15 cellular contexts compared by ENCODE assay signal in genomic region chr11:12526789-12527188, GRCh38.
DNase-seq lines count a peak whose midpoint lies in the region; ATAC-seq, FAIRE-seq and TF ChIP-seq lines count a peak whose summit lies in the region.
"Had no signal": no experiment of that assay in that cellular context is flagged by ENCODE, and none has a peak within 500 bp of the region (broad histone marks: within the 10 kb centered on the region; RNA-seq: fewer than 3 reads in every experiment).

No MANE protein-coding gene starts in this region.

- H3K4me1 ChIP-seq in A549, result peaks cover 7% of the 10 kb centered on the region; the same call in 1 of the 3 replicates
- no peaks in the 10 kb centered on the region for H3K4me1 ChIP-seq in left lung

- H3K9me3 ChIP-seq in A549 (no peaks in the 10 kb centered on the region), left lung (no peaks in the 10 kb centered on the region)
- H3K9me3 ChIP-seq: lower lobe of right lung had no signal

- no peak for TF ChIP-seq POLR2A in A549 (IDR thresholded peaks at IDR 0.05; ENCODE audit: low read length)
- no peak for TF ChIP-seq POLR2A in H54 (IDR thresholded peaks at IDR 0.05; ENCODE audit: low read depth, low read length)

- 86% methylated on average over 1 of the region's 1 CpG for WGBS in A549 (ENCODE audit: missing lambda C conversion rate)

- intact Hi-C loops in left lung (cut with DNase I), result no loop called here

- POLR2A ChIA-PET in A549 (lab: Yijun Ruan, JAX), result interaction anchor here (0.9 kb wide), 1 partner anchor 150 kb away, joined by 3 read pairs; the partner anchor contains the start of gene PARVA

- H3K27me3 ChIP-seq in bronchial epithelial cell (ENCODE audit: control insufficient read depth, insufficient read depth, low read length) (no peaks in the 10 kb centered on the region), left lung (no peaks in the 10 kb centered on the region)

- TF ChIP-seq EP300 in A549 (IDR thresholded peaks at IDR 0.05), result no peak

- no peak for TF ChIP-seq RAD21 in A549 (conservative IDR thresholded peaks at IDR 0.05 in 1 of 2, IDR thresholded peaks at IDR 0.05 in 1 of 2)

- ATAC-seq in A549, result peak; percentile 49 to 62; a peak in 4 of 6 replicates
- peak; percentile 45 for ATAC-seq in left lung
- ATAC-seq in HG02623 (IDR thresholded peaks at IDR 0.05; ENCODE audit: unreplicated experiment), result no peak
- ATAC-seq: activated naive CD8-positive, alpha-beta T cell treated with anti-CD3 and anti-CD28 coated beads, Interleukin-2, amount 50 U/mL, for 24 hours; HepG2; lower lobe of right lung had no signal

- H3K4me3 ChIP-seq in A549 (no peak overlapping the region), bronchial epithelial cell (ENCODE audit: low read depth, low read length) (no peak overlapping the region), left lung (no peak overlapping the region)
- H3K4me3 ChIP-seq: lower lobe of right lung had no signal

- FAIRE-seq in A549 (lab: Jason Lieb, UNC), result no peak
- peak; percentile 81 for FAIRE-seq in H54 (lab: Jason Lieb, UNC)
- FAIRE-seq in bronchial epithelial cell (lab: Jason Lieb, UNC), result no peak
- FAIRE-seq: HepG2 had no signal

- no peak overlapping the region for H3K4me2 ChIP-seq in A549

- TF ChIP-seq CTCF in A549 (IDR thresholded peaks at IDR 0.05) (no peak), bronchial epithelial cell (IDR thresholded peaks at IDR 0.05; ENCODE audit: insufficient read depth, low read length, severe bottlenecking) (no peak), left lung (IDR thresholded peaks at IDR 0.05) (no peak)

- CTCF ChIA-PET in A549 (lab: Yijun Ruan, JAX), result interaction anchor here (1.1 to 1.4 kb wide), 3 partner anchors 8 to 418 kb away, joined by 3 to 5 read pairs (median 4); no protein-coding TSS in a partner anchor

- peaks cover 1% of the 10 kb centered on the region for H3K36me3 ChIP-seq in bronchial epithelial cell (ENCODE audit: control insufficient read depth, insufficient read depth, low read length)
- H3K36me3 ChIP-seq in left lung, result no peaks in the 10 kb centered on the region

- H3K27ac ChIP-seq in A549, result no peak overlapping the region
- H3K27ac ChIP-seq in left lung, result no peak overlapping the region
- H3K27ac ChIP-seq: lower lobe of right lung had no signal

- no peak for DNase-seq in A549 (ENCODE audit: low read depth in 1 of 2, low spot score in 1 of 2)
- peak; percentile 47 for DNase-seq in H54 (ENCODE audit: insufficient read length, low spot score)
- DNase-seq in bronchial epithelial cell (ENCODE audit: low read depth), result peak; percentile 37
- DNase-seq in left lung, result no peak
- DNase-seq in LoVo (ENCODE audit: low spot score), result no peak
- DNase-seq in H4 (ENCODE audit: low spot score), result no peak
- no peak for DNase-seq in stimulated activated CD4-positive, alpha-beta T cell treated with anti-CD3 and anti-CD28 coated beads, Interleukin-2, amount 100 ng/mL, for 24 hours
- DNase-seq: activated naive CD8-positive, alpha-beta T cell treated with anti-CD3 and anti-CD28 coated beads, Interleukin-2, amount 50 U/mL, for 24 hours; effector CD4-positive, alpha-beta T cell; lower lobe of right lung; NCI-H1417 treated with DMSO at 0.1 percent for 48 hours; NCI-H526; nucleus accumbens had no signal

TF ChIP-seq in A549, 52 proteins besides CTCF, POLR2A, EP300 and RAD21:
- no peak for TF ChIP-seq POLR2AphosphoS2 (conservative IDR thresholded peaks at IDR 0.05; ENCODE audit: low read length)
- no peak for TF ChIP-seq JUNB (IDR thresholded peaks at IDR 0.05)
- no peak for TF ChIP-seq PBX3 (IDR thresholded peaks at IDR 0.05)
- TF ChIP-seq FOSL2 (IDR thresholded peaks at IDR 0.05), result no peak
- TF ChIP-seq FOSL2 (CRISPR knock-in tag; IDR thresholded peaks at IDR 0.05), result no peak
- TF ChIP-seq HOXA7 (CRISPR knock-in tag; IDR thresholded peaks at IDR 0.05), result no peak
- no peak for TF ChIP-seq NPAS2 (CRISPR knock-in tag; IDR thresholded peaks at IDR 0.05; ENCODE audit: borderline replicate concordance)
- no peak for TF ChIP-seq CBX2 (IDR thresholded peaks at IDR 0.05; ENCODE audit: borderline replicate concordance, low read depth)
- no peak for TF ChIP-seq RNF2 (IDR thresholded peaks at IDR 0.05; ENCODE audit: borderline replicate concordance, low read depth)
- TF ChIP-seq SMC3 (IDR thresholded peaks at IDR 0.05), result no peak

Comparison
In these comparisons a context has a peak if more than half of its experiments do, and no peak if none do; other contexts are left out.
1. DNase-seq: peak in H54 (single experiment) and bronchial epithelial cell (single experiment); none in A549 (0 of 2), left lung (0 of 2), LoVo (single experiment), H4 (single experiment) and stimulated activated CD4-positive, alpha-beta T cell treated with anti-CD3 and anti-CD28 coated beads, Interleukin-2, amount 100 ng/mL, for 24 hours (0 of 2).